ENCODE assay signal across 19 cellular contexts in the genomic region with DNA sequence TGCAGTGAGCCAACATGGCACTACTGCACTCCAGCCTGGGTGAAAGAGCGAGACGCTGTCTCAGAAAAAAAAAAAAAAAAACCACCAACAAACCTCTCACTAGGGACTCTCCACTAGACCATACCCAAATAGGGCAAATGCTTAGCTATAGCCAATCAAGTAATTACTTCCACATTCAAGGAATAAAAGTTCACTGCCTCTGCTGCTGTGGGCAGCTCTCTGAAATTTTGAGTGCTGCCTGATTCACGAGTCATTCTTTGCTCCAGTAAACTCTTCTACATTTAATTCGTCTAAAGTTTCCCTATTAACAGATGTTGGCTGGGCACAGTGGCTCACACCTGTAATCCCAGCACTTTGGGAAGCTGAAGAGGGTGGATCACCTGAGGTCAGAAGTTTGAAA. TPM values are rescaled to one million over a fixed set of nuclear protein-coding genes. Genes with fewer than 3 reads are reported as not detected.
DNase-seq lines count a peak whose midpoint lies in the region; ATAC-seq, FAIRE-seq and TF ChIP-seq lines count a peak whose summit lies in the region.
"Had no signal": no experiment of that assay in that cellular context is flagged by ENCODE, and none has a peak within 500 bp of the region (broad histone marks: within the 10 kb centered on the region; RNA-seq: fewer than 3 reads in every experiment).

No MANE protein-coding gene starts in this region.

- POLR2A ChIA-PET in PC-9 (lab: Charles Lee; ENCODE audit: unreplicated experiment), result no interaction called here

- H3K4me3 Mint-ChIP-seq in astrocyte (ENCODE audit: unreplicated experiment), result no peak overlapping the region
- H3K4me3 Mint-ChIP-seq in stimulated activated naive B cell treated with anti-CD40 and anti-IgM and Interleukin-4, amounts not matched to agents 10 μg/mL and 1 μg/mL and 100 μg/mL, for 72 hours, result no peak overlapping the region
- H3K4me3 Mint-ChIP-seq: CD8-positive, alpha-beta T cell; IgD-negative memory B cell had no signal

- peaks cover 13% of the 10 kb centered on the region for H3K9me3 Mint-ChIP-seq in astrocyte (ENCODE audit: unreplicated experiment)
- H3K9me3 Mint-ChIP-seq in stimulated activated naive B cell treated with anti-CD40 and anti-IgM and Interleukin-4, amounts not matched to agents 10 μg/mL and 1 μg/mL and 100 μg/mL, for 72 hours, result peaks cover 9 to 12% of the 10 kb centered on the region in 2 donors

- H3K36me3 ChIP-seq in astrocyte (ENCODE audit: insufficient read depth, low read length) (no peaks in the 10 kb centered on the region), tibial nerve (no peaks in the 10 kb centered on the region), PC-9 (ENCODE audit: low read depth) (no peaks in the 10 kb centered on the region)

- TF ChIP-seq CTCF in astrocyte (IDR thresholded peaks at IDR 0.05; ENCODE audit: insufficient read depth, low read depth, low read length) (no peak), fibroblast of the aortic adventitia (IDR thresholded peaks at IDR 0.05; ENCODE audit: insufficient read depth, low read length) (no peak), tibial nerve (IDR thresholded peaks at IDR 0.05) (no peak), PC-9 (conservative IDR thresholded peaks at IDR 0.05) (no peak)

- no peaks in the 10 kb centered on the region for H3K9me3 ChIP-seq in astrocyte (ENCODE audit: insufficient read depth, low read depth, low read length)
- no peaks in the 10 kb centered on the region for H3K9me3 ChIP-seq in tibial nerve
- H3K9me3 ChIP-seq in PC-9 (ENCODE audit: insufficient read depth, low read depth), result peaks cover 7% of the 10 kb centered on the region

- no peak overlapping the region for H3K27ac Mint-ChIP-seq in astrocyte (ENCODE audit: unreplicated experiment)
- H3K27ac Mint-ChIP-seq in stimulated activated naive B cell treated with anti-CD40 and anti-IgM and Interleukin-4, amounts not matched to agents 10 μg/mL and 1 μg/mL and 100 μg/mL, for 72 hours, result peak overlapping the region; percentile 37
- H3K27ac Mint-ChIP-seq: CD8-positive, alpha-beta T cell; IgD-negative memory B cell had no signal

- H3K4me3 ChIP-seq in astrocyte (ENCODE audit: insufficient read depth, low read depth, low read length) (no peak overlapping the region), fibroblast of the aortic adventitia (ENCODE audit: low read depth, low read length) (no peak overlapping the region), tibial nerve (no peak overlapping the region), PC-9 (no peak overlapping the region)

- no peaks in the 10 kb centered on the region; the same call in 1 of the 2 replicates for H3F3A ChIP-seq in PC-9 (ENCODE audit: insufficient read depth, low read depth)

- no peaks in the 10 kb centered on the region for H4K20me1 ChIP-seq in astrocyte (ENCODE audit: insufficient read depth, low read length)
- no peaks in the 10 kb centered on the region for H4K20me1 ChIP-seq in PC-9 (ENCODE audit: insufficient read depth)

- H3K27ac ChIP-seq in astrocyte (ENCODE audit: low read depth, low read length) (no peak overlapping the region), tibial nerve (no peak overlapping the region), PC-9 (no peak overlapping the region)

- H3K27me3 ChIP-seq in astrocyte (ENCODE audit: insufficient read depth, low read length) (no peaks in the 10 kb centered on the region), tibial nerve (no peaks in the 10 kb centered on the region), PC-9 (ENCODE audit: insufficient read depth, low read depth) (no peaks in the 10 kb centered on the region)

- H3K4me2 ChIP-seq in astrocyte (ENCODE audit: low read length), result no peak overlapping the region
- no peak overlapping the region for H3K4me2 ChIP-seq in PC-9

- H3K79me2 ChIP-seq in astrocyte (ENCODE audit: insufficient read depth, low read length), result peaks cover 2% of the 10 kb centered on the region
- H3K79me2 ChIP-seq in PC-9 (ENCODE audit: low read depth), result peaks cover under 1% of the 10 kb centered on the region; the same call in 1 of the 2 replicates

- intact Hi-C loops in PC-9 (cut with micrococcal nuclease; ENCODE audit: unreplicated experiment), result no loop called here

- no peak for ATAC-seq in stimulated activated naive B cell treated with anti-CD40 and anti-IgM and Interleukin-4, amounts not matched to agents 10 μg/mL and 1 μg/mL and 100 μg/mL, for 72 hours (replicated peaks)
- ATAC-seq in GM19452 (IDR thresholded peaks at IDR 0.05; ENCODE audit: unreplicated experiment), result no peak
- no peak for ATAC-seq in GM18511 (IDR thresholded peaks at IDR 0.05; ENCODE audit: unreplicated experiment)
- ATAC-seq: CD8-positive, alpha-beta T cell; Panc1 had no signal

- DNase-seq in Caki2 (ENCODE audit: low read depth) (peak; percentile 33), astrocyte (ENCODE audit: low read depth) (peak; percentile 38), fibroblast of the aortic adventitia (ENCODE audit: low read depth) (peak; percentile 7), tibial nerve (ENCODE audit: low spot score in 2 of 2) (no peak), PC-9 (no peak)
- no peak for DNase-seq in stimulated activated naive B cell treated with anti-CD40 and anti-IgM and Interleukin-4, amounts not matched to agents 10 μg/mL and 1 μg/mL and 100 μg/mL, for 72 hours
- DNase-seq: CD8-positive, alpha-beta T cell; DMS79 treated with DMSO at 0.1 percent for 48 hours; H7; NCI-H1105; NCI-H1694; NCI-H510A treated with DMSO at 0.1 percent for 48 hours had no signal

- H3K27me3 Mint-ChIP-seq in astrocyte (ENCODE audit: low read depth, unreplicated experiment), result no peaks in the 10 kb centered on the region
- H3K27me3 Mint-ChIP-seq in stimulated activated naive B cell treated with anti-CD40 and anti-IgM and Interleukin-4, amounts not matched to agents 10 μg/mL and 1 μg/mL and 100 μg/mL, for 72 hours, result peaks cover 13 to 16% of the 10 kb centered on the region in 2 donors

- H3K4me1 ChIP-seq in astrocyte (ENCODE audit: insufficient read depth, low read length) (no peaks in the 10 kb centered on the region), tibial nerve (no peaks in the 10 kb centered on the region), PC-9 (replicated peaks; ENCODE audit: insufficient read depth) (0 out of 2 replicates have a peak, but pooled peaks cover 4% of the 10 kb centered on the region)

- no peaks in the 10 kb centered on the region for H3K9me2 ChIP-seq in PC-9 (ENCODE audit: insufficient read depth)

- in situ Hi-C loops in Caki2 (cut with HindIII; ENCODE audit: low pct_unique_long_range_greater_than_20kb, low sequenced_read_pairs), result no loop called here

- H3K4me1 Mint-ChIP-seq in astrocyte (ENCODE audit: low read depth, unreplicated experiment), result peaks cover 16% of the 10 kb centered on the region
- peaks cover 0 to 9% of the 10 kb centered on the region in 2 donors for H3K4me1 Mint-ChIP-seq in stimulated activated naive B cell treated with anti-CD40 and anti-IgM and Interleukin-4, amounts not matched to agents 10 μg/mL and 1 μg/mL and 100 μg/mL, for 72 hours

- no peak overlapping the region for H3K9ac ChIP-seq in astrocyte (ENCODE audit: low read length)

- CTCF ChIA-PET in PC-9 (lab: Charles Lee), result interaction anchor here (0.6 to 0.7 kb wide), 2 partner anchors 708 to 1192 kb away, joined by 5 to 6 read pairs; no protein-coding TSS in a partner anchor

- H3K36me3 Mint-ChIP-seq in astrocyte (ENCODE audit: low read depth, unreplicated experiment), result peaks cover 4% of the 10 kb centered on the region
- H3K36me3 Mint-ChIP-seq in stimulated activated naive B cell treated with anti-CD40 and anti-IgM and Interleukin-4, amounts not matched to agents 10 μg/mL and 1 μg/mL and 100 μg/mL, for 72 hours, result peaks cover 13 to 14% of the 10 kb centered on the region in 2 donors
- H3K36me3 Mint-ChIP-seq: CD8-positive, alpha-beta T cell had no signal

- TF ChIP-seq EP300 in tibial nerve (IDR thresholded peaks at IDR 0.05), result no peak

- no peak for FAIRE-seq in astrocyte (lab: Jason Lieb, UNC)
- FAIRE-seq: G401.6, GM12891, GM18507 had no signal

- no peak for TF ChIP-seq POLR2A in tibial nerve (IDR thresholded peaks at IDR 0.05)

- WGBS in tibial nerve, 2 donors, result 66 to 67% methylated on average over 4 of the region's 4 CpGs

- BruUV-seq in PC-9 (replicated peaks; lab: Mats Ljungman, UMichigan), result no TSS peak

- H2AFZ ChIP-seq in astrocyte (ENCODE audit: low read depth, low read length), result no peak overlapping the region
- no peak overlapping the region for H2AFZ ChIP-seq in PC-9

RNA-seq across cellular contexts. Expression of a gene that starts 4.7 kb away (rescaled TPM):
- 25.9 and 36.5 TPM in 2 replicates for total RNA-seq in Caki2 (2014; rRNA removed; shearing (Covaris generic); ENCODE audit: low replicate concordance)
- 55.4 and 60.0 TPM in 2 replicates for total RNA-seq in astrocyte
- 16.6 and 26.6 TPM in 2 replicates for total RNA-seq in fibroblast of the aortic adventitia (ENCODE audit: low replicate concordance)
- total RNA-seq in tibial nerve, result 10 to 100 TPM in 3 of 4 donors, 1 to 10 TPM in 1; 9.6 to 12.7 (median 12.4) TPM
- 14.7 and 22.1 TPM in 2 replicates for total RNA-seq in PC-9 (2021)

Comparison
In these comparisons a context has a peak if more than half of its experiments do, and no peak if none do; other contexts are left out.
1. DNase-seq: peak in Caki2 (single experiment), astrocyte (single experiment) and fibroblast of the aortic adventitia (single experiment); none in stimulated activated naive B cell treated with anti-CD40 and anti-IgM and Interleukin-4, amounts not matched to agents 10 μg/mL and 1 μg/mL and 100 μg/mL, for 72 hours (single experiment), tibial nerve (0 of 2) and PC-9 (0 of 2).